In genomic region chr11:2380807-2381350, GRCh38 we compare ENCODE assay signal across 9 cellular contexts. TPM values are rescaled to one million over a fixed set of nuclear protein-coding genes. Genes with fewer than 3 reads are reported as not detected.
DNase-seq lines count a peak whose midpoint lies in the region; ATAC-seq, FAIRE-seq and TF ChIP-seq lines count a peak whose summit lies in the region.
"Had no signal": no experiment of that assay in that cellular context is flagged by ENCODE, and none has a peak within 500 bp of the region (broad histone marks: within the 10 kb centered on the region; RNA-seq: fewer than 3 reads in every experiment).

No MANE protein-coding gene starts in this region.

- H4K8ac ChIP-seq in mesendoderm (ENCODE audit: low read depth, low read length) = no peak overlapping the region

- H3K23ac ChIP-seq in mesendoderm (ENCODE audit: low read length) = peak overlapping the region; percentile 3

- H3K36me3 Mint-ChIP-seq in activated T-cell treated with anti-CD3 and anti-CD28 coated beads, Interleukin-2, amount 50 U/mL, for 24 hours (ENCODE audit: low read depth) = peaks cover 46% of the 10 kb centered on the region

- FAIRE-seq in urothelium cell line (lab: Jason Lieb, UNC) = no peak

- H4K5ac ChIP-seq in mesendoderm (ENCODE audit: low read length) = no peak overlapping the region

- TF ChIP-seq POLR2A in upper lobe of left lung (IDR thresholded peaks at IDR 0.05) = peak in 3 of 4 donors; percentile 25 to 76 (median 58)

- H2BK15ac ChIP-seq in mesendoderm (replicated peaks; ENCODE audit: low read depth) = no peak overlapping the region

- no peak overlapping the region for H3K4ac ChIP-seq in mesendoderm (ENCODE audit: low read depth, low read length)

- H3K27ac Mint-ChIP-seq in activated T-cell treated with anti-CD3 and anti-CD28 coated beads, Interleukin-2, amount 50 U/mL, for 24 hours = peak overlapping the region; percentile 68

- H3K4me3 ChIP-seq in colonic mucosa (no peak overlapping the region), mesendoderm (ENCODE audit: low read length) (no peak overlapping the region), upper lobe of left lung (peak overlapping the region in 3 of 4 donors; percentile 88 to 96 (median 91))

- TF ChIP-seq CTCF in colonic mucosa (IDR thresholded peaks at IDR 0.05) (no peak), upper lobe of left lung (IDR thresholded peaks at IDR 0.05) (peak in 2 of 6 experiments; percentile 7 to 28), GM10266 (IDR thresholded peaks at IDR 0.05; ENCODE audit: control insufficient read depth, insufficient read depth, low read depth, missing control alignments) (no peak)

- DNase-seq in activated T-cell treated with anti-CD3 and anti-CD28 coated beads, Interleukin-2, amount 50 U/mL, for 24 hours = no peak
- DNase-seq in activated T-cell treated with anti-CD3 and anti-CD28 coated beads for 4 hours (no peak), colonic mucosa (peak; percentile 63), mesendoderm (no peak), upper lobe of left lung (peak; percentile 85), urothelium cell line (ENCODE audit: low spot score) (no peak), GM10266 (ENCODE audit: extremely low spot score) (no peak)
- DNase-seq: effector CD4-positive, alpha-beta T cell had no signal

- H3K27me3 Mint-ChIP-seq in activated T-cell treated with anti-CD3 and anti-CD28 coated beads, Interleukin-2, amount 50 U/mL, for 24 hours = no peaks in the 10 kb centered on the region

- H3K4me1 ChIP-seq in colonic mucosa (peaks cover 29% of the 10 kb centered on the region), mesendoderm (ENCODE audit: control insufficient read depth, low read depth, low read length) (peaks cover 2% of the 10 kb centered on the region), upper lobe of left lung (peaks cover 72 to 90% (median 82%) of the 10 kb centered on the region in 4 donors)

- H3K4me1 Mint-ChIP-seq in activated T-cell treated with anti-CD3 and anti-CD28 coated beads, Interleukin-2, amount 50 U/mL, for 24 hours (ENCODE audit: low read depth) = peaks cover 73% of the 10 kb centered on the region

- no peak overlapping the region for H2AK5ac ChIP-seq in mesendoderm (ENCODE audit: low read length)

- no peaks in the 10 kb centered on the region for H3K36me3 ChIP-seq in colonic mucosa
- no peaks in the 10 kb centered on the region for H3K36me3 ChIP-seq in mesendoderm (ENCODE audit: control insufficient read depth, insufficient read depth, low read length)
- peaks cover 0 to 15% (median 5%) of the 10 kb centered on the region in 4 donors for H3K36me3 ChIP-seq in upper lobe of left lung

- no peak overlapping the region for H3K56ac ChIP-seq in mesendoderm (ENCODE audit: low read length)

- H3K79me2 ChIP-seq in mesendoderm (ENCODE audit: control insufficient read depth, insufficient read depth, low read length) = peaks cover 75% of the 10 kb centered on the region

- no peak overlapping the region for H3K4me2 ChIP-seq in mesendoderm (ENCODE audit: low read length)

- H2BK5ac ChIP-seq in mesendoderm (ENCODE audit: low read length) = no peak overlapping the region

- TF ChIP-seq EP300 in upper lobe of left lung (IDR thresholded peaks at IDR 0.05) = peak; percentile 79 to 96 (median 96)

- H3K4me3 Mint-ChIP-seq in activated T-cell treated with anti-CD3 and anti-CD28 coated beads, Interleukin-2, amount 50 U/mL, for 24 hours = no peak overlapping the region

- no peaks in the 10 kb centered on the region for H3K27me3 ChIP-seq in colonic mucosa
- H3K27me3 ChIP-seq in mesendoderm (ENCODE audit: insufficient read depth, low read length, poor library complexity) = no peaks in the 10 kb centered on the region
- H3K27me3 ChIP-seq in upper lobe of left lung = no peaks in the 10 kb centered on the region

- H3K18ac ChIP-seq in mesendoderm (ENCODE audit: low read length) = no peak overlapping the region

- WGBS in mesendoderm (ENCODE audit: extremely low coverage, insufficient coverage, low lambda C conversion rate) = no CpG with 5 or more reads among the region's 20 CpGs
- WGBS in upper lobe of left lung, 2 donors = 36 to 54% methylated on average over 9 to 20 of the region's 20 CpGs

- H3K9me3 ChIP-seq in colonic mucosa (no peaks in the 10 kb centered on the region), upper lobe of left lung (no peaks in the 10 kb centered on the region)

- peak overlapping the region; percentile 55 for H3K27ac ChIP-seq in colonic mucosa
- no peak overlapping the region for H3K27ac ChIP-seq in mesendoderm (ENCODE audit: low read depth, low read length)
- peak overlapping the region; percentile 98 to 99 (median 98) for H3K27ac ChIP-seq in upper lobe of left lung

- intact Hi-C loops in colonic mucosa (cut with DNase I) = no loop called here

- H3K9ac ChIP-seq in colonic mucosa (ENCODE audit: low read depth in 2 of 2, low read length in 2 of 2) = peak overlapping the region in 1 of 2 donors; percentile 12
- no peak overlapping the region for H3K9ac ChIP-seq in mesendoderm (ENCODE audit: low read length)

- peaks cover 20% of the 10 kb centered on the region for H3K79me1 ChIP-seq in mesendoderm (ENCODE audit: low read length)

- ATAC-seq in upper lobe of left lung (ENCODE audit: low FRiP score in 2 of 2) = peak; percentile 52 to 66
- no peak for ATAC-seq in HG03139 (IDR thresholded peaks at IDR 0.05; ENCODE audit: unreplicated experiment)

- H2BK120ac ChIP-seq in mesendoderm (ENCODE audit: low read depth, low read length) = no peak overlapping the region

- no peaks in the 10 kb centered on the region for H3K9me3 Mint-ChIP-seq in activated T-cell treated with anti-CD3 and anti-CD28 coated beads, Interleukin-2, amount 50 U/mL, for 24 hours

RNA-seq across cellular contexts. Expression of gene CD81, which starts 3.8 kb away (rescaled TPM):
- total RNA-seq in colonic mucosa (100 to 1,000 TPM; 185 to 208 TPM), upper lobe of left lung (1,000 to 10,000 TPM in 1 of 6 donors, 100 to 1,000 TPM in 5; 398 to 1,053 (median 787) TPM)
- 187 TPM for polyA plus RNA-seq in mesendoderm (2013, experiment 1 of 2)
- 191 TPM for polyA plus RNA-seq in mesendoderm (2013, experiment 2 of 2)

RNA-seq across cellular contexts. Expression of gene TSSC4, which starts 19.7 kb away (rescaled TPM):
- total RNA-seq in colonic mucosa = 10 to 100 TPM; 35.6 to 59.0 TPM
- polyA plus RNA-seq in mesendoderm (2013, experiment 1 of 2) = 66.6 TPM
- polyA plus RNA-seq in mesendoderm (2013, experiment 2 of 2) = 66.0 TPM
- total RNA-seq in upper lobe of left lung = 10 to 100 TPM; 28.9 to 69.4 (median 50.3) TPM

Comparison
In these comparisons a context has a peak if more than half of its experiments do, and no peak if none do; other contexts are left out.
1. DNase-seq: peak in colonic mucosa (single experiment) and upper lobe of left lung (2 of 2); none in activated T-cell treated with anti-CD3 and anti-CD28 coated beads, Interleukin-2, amount 50 U/mL, for 24 hours (single experiment), activated T-cell treated with anti-CD3 and anti-CD28 coated beads for 4 hours (single experiment), mesendoderm (single experiment), urothelium cell line (single experiment) and GM10266 (single experiment).
2. H3K4me3 ChIP-seq: peak in upper lobe of left lung (3 of 4); none in colonic mucosa (single experiment) and mesendoderm (single experiment).